13 cellular contexts compared by ENCODE assay signal in the genomic region with DNA sequence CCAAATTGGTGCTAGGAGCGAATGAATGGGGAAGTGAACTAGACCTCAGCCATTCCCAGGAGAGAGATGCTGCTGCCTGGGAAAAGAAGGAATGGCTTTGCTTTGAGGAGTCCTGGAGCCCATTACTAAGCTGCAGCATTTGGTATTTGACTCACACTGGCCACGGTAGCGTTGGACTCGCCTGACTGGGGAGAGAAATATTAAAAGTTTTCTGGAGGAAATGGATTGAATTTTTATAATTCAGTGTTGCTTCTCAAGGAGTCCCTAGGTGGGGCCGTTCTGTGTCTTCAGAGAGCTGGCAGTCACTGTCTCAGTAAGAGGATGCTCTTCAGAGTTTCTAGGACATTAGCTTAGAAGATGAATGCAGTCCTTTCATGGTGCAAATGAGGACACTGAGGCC. TPM values are rescaled to one million over a fixed set of nuclear protein-coding genes. Genes with fewer than 3 reads are reported as not detected.
A peak's percentile ranks its signal among the peaks of the same experiment; 100 is the strongest.
DNase-seq lines count a peak whose midpoint lies in the region; ATAC-seq and TF ChIP-seq lines count a peak whose summit lies in the region.
"Had no signal": no experiment of that assay in that cellular context is flagged by ENCODE, and none has a peak within 500 bp of the region (broad histone marks: within the 10 kb centered on the region; RNA-seq: fewer than 3 reads in every experiment).

No MANE protein-coding gene starts in this region.

- no peak overlapping the region for H3K4me3 ChIP-seq in fibroblast of pulmonary artery (replicated peaks; ENCODE audit: low read depth, low read length)
- H3K4me3 ChIP-seq: right atrium auricular region had no signal

- H3K27ac Mint-ChIP-seq in stimulated activated naive CD8-positive, alpha-beta T cell treated with anti-CD3 and anti-CD28 coated beads, Interleukin-15, Interleukin-2, amounts not matched to agents 100 ng/mL and 50 ng/mL, for 24 hours, result peak overlapping the region; percentile 91
- H3K27ac Mint-ChIP-seq in activated CD4-positive, alpha-beta memory T cell treated with anti-CD3 and anti-CD28 coated beads for 36 hours, result peak overlapping the region; percentile 35

- no peak for ATAC-seq in stimulated activated naive CD8-positive, alpha-beta T cell treated with anti-CD3 and anti-CD28 coated beads, Interleukin-15, Interleukin-2, amounts not matched to agents 100 U/mL and 50 U/mL, for 24 hours
- ATAC-seq: activated CD4-positive, CD25-positive, alpha-beta regulatory T cell treated with anti-CD3 and anti-CD28 coated beads, Interleukin-2, amount 50 U/mL, for 24 hours had no signal

- TF ChIP-seq CTCF in fibroblast of pulmonary artery (IDR thresholded peaks at IDR 0.05; ENCODE audit: low read length, missing control alignments), result peak; percentile 0

- H3K36me3 Mint-ChIP-seq in stimulated activated naive CD8-positive, alpha-beta T cell treated with anti-CD3 and anti-CD28 coated beads, Interleukin-15, Interleukin-2, amounts not matched to agents 100 ng/mL and 50 ng/mL, for 24 hours (ENCODE audit: low read depth), result peaks cover 47% of the 10 kb centered on the region
- peaks cover 22% of the 10 kb centered on the region for H3K36me3 Mint-ChIP-seq in activated CD4-positive, alpha-beta memory T cell treated with anti-CD3 and anti-CD28 coated beads for 36 hours

- CTCF ChIA-PET in activated CD4-positive, alpha-beta memory T cell treated with anti-CD3 and anti-CD28 coated beads for 36 hours (lab: Charles Lee), result interaction anchor here (0.9 to 2.4 kb wide), 4 partner anchors 11 to 65 kb away, joined by 3 to 10 read pairs (median 4); no protein-coding TSS in a partner anchor

- H3K4me3 Mint-ChIP-seq in stimulated activated naive CD8-positive, alpha-beta T cell treated with anti-CD3 and anti-CD28 coated beads, Interleukin-15, Interleukin-2, amounts not matched to agents 100 ng/mL and 50 ng/mL, for 24 hours, result peak overlapping the region; percentile 82
- H3K4me3 Mint-ChIP-seq in activated CD4-positive, alpha-beta memory T cell treated with anti-CD3 and anti-CD28 coated beads for 36 hours, result no peak overlapping the region

- H3K27me3 Mint-ChIP-seq in stimulated activated naive CD8-positive, alpha-beta T cell treated with anti-CD3 and anti-CD28 coated beads, Interleukin-15, Interleukin-2, amounts not matched to agents 100 ng/mL and 50 ng/mL, for 24 hours, result no peaks in the 10 kb centered on the region
- no peaks in the 10 kb centered on the region for H3K27me3 Mint-ChIP-seq in activated CD4-positive, alpha-beta memory T cell treated with anti-CD3 and anti-CD28 coated beads for 36 hours

- H3K4me1 Mint-ChIP-seq in stimulated activated naive CD8-positive, alpha-beta T cell treated with anti-CD3 and anti-CD28 coated beads, Interleukin-15, Interleukin-2, amounts not matched to agents 100 ng/mL and 50 ng/mL, for 24 hours (ENCODE audit: low read depth), result peaks cover 78% of the 10 kb centered on the region
- H3K4me1 Mint-ChIP-seq in activated CD4-positive, alpha-beta memory T cell treated with anti-CD3 and anti-CD28 coated beads for 36 hours (ENCODE audit: low read depth), result peaks cover 61% of the 10 kb centered on the region

- intact Hi-C loops in activated CD4-positive, alpha-beta memory T cell treated with anti-CD3 and anti-CD28 coated beads for 36 hours (cut with micrococcal nuclease), result no loop called here
- intact Hi-C loops in cardiac septum (cut with DNase I), result no loop called here

- no peak for DNase-seq in stimulated activated naive CD8-positive, alpha-beta T cell treated with anti-CD3 and anti-CD28 coated beads, Interleukin-15, Interleukin-2, amounts not matched to agents 100 U/mL and 50 U/mL, for 24 hours
- DNase-seq in activated CD4-positive, alpha-beta memory T cell treated with anti-CD3 and anti-CD28 coated beads for 36 hours, result no peak
- DNase-seq in fibroblast of pulmonary artery (ENCODE audit: low read depth) (no peak), AML-193 (lab: John Stamatoyannopoulos, UW) (no peak), GM03348 (ENCODE audit: low spot score) (no peak), cardiac septum (ENCODE audit: low spot score) (no peak), NCI-H2196 (lab: John Stamatoyannopoulos, UW; ENCODE audit: unreplicated experiment) (no peak)
- DNase-seq: GDM1, islet precursor cell, NCI-H82 had no signal

- no peaks in the 10 kb centered on the region for H3K9me3 Mint-ChIP-seq in stimulated activated naive CD8-positive, alpha-beta T cell treated with anti-CD3 and anti-CD28 coated beads, Interleukin-15, Interleukin-2, amounts not matched to agents 100 ng/mL and 50 ng/mL, for 24 hours
- no peaks in the 10 kb centered on the region for H3K9me3 Mint-ChIP-seq in activated CD4-positive, alpha-beta memory T cell treated with anti-CD3 and anti-CD28 coated beads for 36 hours

- POLR2A ChIA-PET in activated CD4-positive, alpha-beta memory T cell treated with anti-CD3 and anti-CD28 coated beads for 36 hours (lab: Charles Lee), result no interaction called here

RNA-seq across cellular contexts. Expression of a gene that starts 40.2 kb away (rescaled TPM):
- total RNA-seq in activated CD4-positive, alpha-beta memory T cell treated with anti-CD3 and anti-CD28 coated beads for 36 hours, result 100 to 1,000 TPM; 129 to 138 TPM
- total RNA-seq in cardiac septum, result 3.0 TPM

Comparison
In these comparisons a context has a peak if more than half of its experiments do, and no peak if none do; other contexts are left out.
1. RNA of a gene that starts 40.2 kb away (total RNA-seq): 129 to 138 TPM in activated CD4-positive, alpha-beta memory T cell treated with anti-CD3 and anti-CD28 coated beads for 36 hours; 3.0 TPM in cardiac septum (single experiment); every median in the first group is over 10 times any median in the second.